ENCODE assay signal across 10 cellular contexts in genomic region chr6:106913676-106914280, GRCh38.
DNase-seq lines count a peak whose midpoint lies in the region; ATAC-seq and TF ChIP-seq lines count a peak whose summit lies in the region.
"Had no signal": no experiment of that assay in that cellular context is flagged by ENCODE, and none has a peak within 500 bp of the region (broad histone marks: within the 10 kb centered on the region; RNA-seq: fewer than 3 reads in every experiment).

No MANE protein-coding gene starts in this region.

- TF ChIP-seq POLR2A in spleen (IDR thresholded peaks at IDR 0.05), result no peak

- peaks cover 0 to 9% (median 0%) of the 10 kb centered on the region in 8 donors for H3K9me3 ChIP-seq in spleen

- no peak overlapping the region for H3K4me3 ChIP-seq in spleen

- no peak overlapping the region for H3K4me3 Mint-ChIP-seq in activated T-helper 17 cell treated with anti-CD3 and anti-CD28 coated beads, Interleukin-2, amount 50 U/mL, for 72 hours
- no peak overlapping the region for H3K4me3 Mint-ChIP-seq in stimulated activated effector memory CD8-positive, alpha-beta T cell treated with anti-CD3 and anti-CD28 coated beads, Interleukin-12 subunit alpha, Interleukin-12 subunit beta, amount 100 ng/mL, for 72 hours

- H3K36me3 Mint-ChIP-seq in activated T-helper 17 cell treated with anti-CD3 and anti-CD28 coated beads, Interleukin-2, amount 50 U/mL, for 72 hours (ENCODE audit: low read depth), result no peaks in the 10 kb centered on the region
- H3K36me3 Mint-ChIP-seq in stimulated activated effector memory CD8-positive, alpha-beta T cell treated with anti-CD3 and anti-CD28 coated beads, Interleukin-12 subunit alpha, Interleukin-12 subunit beta, amount 100 ng/mL, for 72 hours, result no peaks in the 10 kb centered on the region

- no peaks in the 10 kb centered on the region for H3K9me3 Mint-ChIP-seq in activated T-helper 17 cell treated with anti-CD3 and anti-CD28 coated beads, Interleukin-2, amount 50 U/mL, for 72 hours
- no peaks in the 10 kb centered on the region for H3K9me3 Mint-ChIP-seq in stimulated activated effector memory CD8-positive, alpha-beta T cell treated with anti-CD3 and anti-CD28 coated beads, Interleukin-12 subunit alpha, Interleukin-12 subunit beta, amount 100 ng/mL, for 72 hours

- intact Hi-C loops in spleen (cut with DNase I; ENCODE audit: low total_unique reads), result no loop called here

- no peaks in the 10 kb centered on the region for H3K4me1 ChIP-seq in spleen

- peak; percentile 58 for ATAC-seq in HG02642 (IDR thresholded peaks at IDR 0.05; ENCODE audit: poor library complexity, unreplicated experiment)
- ATAC-seq in activated T-helper 17 cell treated with anti-CD3 and anti-CD28 coated beads, Interleukin-2, amount 50 U/mL, for 72 hours (replicated peaks), result peak; percentile 75
- peak; percentile 45 for ATAC-seq in stimulated activated effector memory CD8-positive, alpha-beta T cell treated with anti-CD3 and anti-CD28 coated beads, Interleukin-12 subunit alpha, Interleukin-12 subunit beta, amount 100 ng/mL, for 72 hours
- ATAC-seq: right cardiac atrium had no signal

- H3K36me3 ChIP-seq in spleen, result no peaks in the 10 kb centered on the region

- H3K27ac Mint-ChIP-seq in activated T-helper 17 cell treated with anti-CD3 and anti-CD28 coated beads, Interleukin-2, amount 50 U/mL, for 72 hours, result no peak overlapping the region
- no peak overlapping the region for H3K27ac Mint-ChIP-seq in stimulated activated effector memory CD8-positive, alpha-beta T cell treated with anti-CD3 and anti-CD28 coated beads, Interleukin-12 subunit alpha, Interleukin-12 subunit beta, amount 100 ng/mL, for 72 hours

- no peak overlapping the region for H3K27ac ChIP-seq in spleen

- H3K4me1 Mint-ChIP-seq in activated T-helper 17 cell treated with anti-CD3 and anti-CD28 coated beads, Interleukin-2, amount 50 U/mL, for 72 hours, result no peaks in the 10 kb centered on the region
- peaks cover 7% of the 10 kb centered on the region for H3K4me1 Mint-ChIP-seq in stimulated activated effector memory CD8-positive, alpha-beta T cell treated with anti-CD3 and anti-CD28 coated beads, Interleukin-12 subunit alpha, Interleukin-12 subunit beta, amount 100 ng/mL, for 72 hours

- WGBS in spleen, 5 donors, result 81 to 93% (median 85%) methylated on average over 5 of the region's 5 CpGs

- DNase-seq in NCI-H510A treated with DMSO at 0.1 percent for 48 hours (lab: John Stamatoyannopoulos, UW), result peak; percentile 38
- no peak for DNase-seq in NCI-H510A (lab: John Stamatoyannopoulos, UW)
- no peak for DNase-seq in stimulated activated effector memory CD8-positive, alpha-beta T cell treated with anti-CD3 and anti-CD28 coated beads, Interleukin-12 subunit alpha, Interleukin-12 subunit beta, amount 100 ng/mL, for 72 hours (ENCODE audit: low spot score in 2 of 2)
- no peak for DNase-seq in T-helper 9 cell
- DNase-seq in RKO (ENCODE audit: low spot score), result no peak
- no peak for DNase-seq in spleen
- DNase-seq: ACHN, right cardiac atrium had no signal

- H3K27me3 Mint-ChIP-seq in activated T-helper 17 cell treated with anti-CD3 and anti-CD28 coated beads, Interleukin-2, amount 50 U/mL, for 72 hours, result peaks cover 2% of the 10 kb centered on the region

- no peak for TF ChIP-seq CTCF in spleen (IDR thresholded peaks at IDR 0.05 in 8 of 11, conservative IDR thresholded peaks at IDR 0.05 in 3 of 11)

- H3K27me3 ChIP-seq in spleen (replicated peaks in 1 of 7), result no peaks in the 10 kb centered on the region
